Comparison of ENCODE assay signal across 17 cellular contexts in the genomic region with DNA sequence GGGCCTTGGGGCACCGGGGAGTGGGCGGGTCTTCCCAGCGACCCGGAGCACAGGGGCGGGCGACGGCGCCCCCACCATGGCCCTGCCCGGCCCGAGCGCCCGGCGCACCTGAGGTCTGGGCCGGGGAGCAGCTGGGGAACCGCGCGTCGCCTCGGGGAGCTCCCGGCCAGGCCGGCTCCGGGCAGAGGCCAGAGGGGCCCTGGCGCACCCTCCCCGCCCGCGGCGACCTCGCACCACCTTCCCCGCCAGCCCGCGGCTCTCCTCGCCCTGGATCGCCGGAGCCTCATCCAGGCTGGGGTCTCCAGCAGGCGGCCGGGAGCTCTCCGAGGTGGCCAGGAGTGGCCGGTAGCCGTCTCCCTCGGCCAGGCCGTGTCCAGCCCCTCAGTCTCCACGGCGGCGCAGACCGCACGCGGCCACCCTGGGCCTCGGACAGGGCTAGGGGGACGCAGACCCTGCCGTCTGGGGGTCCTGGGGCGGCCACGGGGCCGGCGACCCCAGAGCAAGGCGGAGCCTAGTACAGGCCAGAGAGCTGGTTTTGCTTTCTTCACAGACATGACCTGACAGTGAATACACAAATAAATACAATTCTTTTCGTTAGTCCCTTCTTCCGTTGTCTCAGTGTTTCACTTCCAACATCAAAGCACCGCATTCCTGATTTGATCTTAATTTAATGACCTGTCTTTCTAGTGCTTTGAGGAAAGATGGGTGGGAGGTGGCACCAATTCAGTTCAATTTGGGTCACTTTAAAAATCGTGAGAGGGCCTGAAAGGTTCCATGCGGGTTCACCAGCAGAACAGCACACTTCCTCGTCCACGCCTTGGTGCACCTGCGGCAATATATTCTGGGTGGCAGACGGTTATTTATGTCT.
DNase-seq lines count a peak whose midpoint lies in the region; ATAC-seq and TF ChIP-seq lines count a peak whose summit lies in the region.
"Had no signal": no experiment of that assay in that cellular context is flagged by ENCODE, and none has a peak within 500 bp of the region (broad histone marks: within the 10 kb centered on the region; RNA-seq: fewer than 3 reads in every experiment).

No MANE protein-coding gene starts in this region.

- CTCF ChIA-PET in T-cell (lab: Charles Lee) = no interaction called here

- no peak overlapping the region for H3K27ac ChIP-seq in heart left ventricle
- H3K27ac ChIP-seq in right cardiac atrium (ENCODE audit: low read length) = no peak overlapping the region
- no peak overlapping the region for H3K27ac ChIP-seq in testis
- H3K27ac ChIP-seq: sigmoid colon had no signal

- H3K4me3 ChIP-seq in heart left ventricle = peak overlapping the region in 8 of 12 donors; percentile 8 to 58 (median 38)
- no peak overlapping the region for H3K4me3 ChIP-seq in right cardiac atrium (ENCODE audit: low read length)
- H3K4me3 ChIP-seq in testis = peak overlapping the region in 1 of 2 donors; percentile 41
- H3K4me3 ChIP-seq: mucosa of descending colon had no signal

- ATAC-seq in heart left ventricle = peak in 1 of 4 donors; percentile 20
- no peak for ATAC-seq in right cardiac atrium
- no peak for ATAC-seq in T-cell (replicated peaks in 1 of 4)
- ATAC-seq in left colon = peak; percentile 31
- ATAC-seq in GM21825 (IDR thresholded peaks at IDR 0.05; ENCODE audit: unreplicated experiment) = no peak
- ATAC-seq: mucosa of descending colon had no signal

- TF ChIP-seq CTCF in heart left ventricle (IDR thresholded peaks at IDR 0.05) (no peak), testis (IDR thresholded peaks at IDR 0.05) (no peak)

- intact Hi-C loops in heart left ventricle (cut with DNase I) (no loop called here), right cardiac atrium (cut with DNase I) (no loop called here), left colon (cut with DNase I, micrococcal nuclease) (no loop called here), testis (cut with DNase I; ENCODE audit: low total_unique reads) (no loop called here)

- peak overlapping the region in 1 of 2 donors; percentile 46 for H3K27ac Mint-ChIP-seq in T-cell

- POLR2A ChIA-PET in T-cell (lab: Charles Lee) = interaction anchor here in 1 of 2 donors (0.5 kb wide), 1 partner anchor 138 kb away, joined by 4 read pairs; no protein-coding TSS in a partner anchor

- H3K4me3 Mint-ChIP-seq in T-cell = peak overlapping the region in 2 of 3 donors; percentile 56 to 66

- WGBS in heart left ventricle, 4 donors = 3 to 10% (median 7%) methylated on average over 33 to 64 of the region's 64 CpGs
- WGBS in right cardiac atrium = 4% methylated on average over 64 of the region's 64 CpGs
- 14 to 24% methylated on average over 17 to 43 of the region's 64 CpGs for WGBS in testis, 2 donors

- DNase-seq in heart left ventricle (no peak), right cardiac atrium (no peak), T-cell (no peak), left colon (no peak), testis (peak; percentile 9), NCI-H187 treated with DMSO at 0.1 percent for 48 hours (lab: John Stamatoyannopoulos, UW) (no peak), GOT3 (lab: John Stamatoyannopoulos, UW) (no peak)
- DNase-seq: amniotic stem cell; dermis blood vessel endothelial cell; GDM1; HCEC 1CT; mucosa of descending colon; NCI-H446; stimulated activated naive CD4-positive, alpha-beta T cell treated with Interleukin-2 at 50 U/mL for 16 hours; T-helper 9 cell had no signal

- TF ChIP-seq POLR2A in heart left ventricle (IDR thresholded peaks at IDR 0.05) (no peak), testis (IDR thresholded peaks at IDR 0.05) (no peak)

- H3K4me1 Mint-ChIP-seq in T-cell = peaks cover 9 to 20% (median 19%) of the 10 kb centered on the region in 3 donors

- peaks cover 13 to 33% of the 10 kb centered on the region in 2 donors for H3K27me3 Mint-ChIP-seq in T-cell

- H3K36me3 ChIP-seq in heart left ventricle = no peaks in the 10 kb centered on the region
- H3K36me3 ChIP-seq in testis (ENCODE audit: low read depth, missing control alignments) = no peaks in the 10 kb centered on the region
- H3K36me3 ChIP-seq: sigmoid colon had no signal

- H3K4me1 ChIP-seq in heart left ventricle (peaks cover 0 to 49% (median 16%) of the 10 kb centered on the region in 12 donors), right cardiac atrium (ENCODE audit: control insufficient read depth, insufficient read depth, low read length) (no peaks in the 10 kb centered on the region), testis (peaks cover 3% of the 10 kb centered on the region)

- H3K9me3 Mint-ChIP-seq in T-cell = peaks cover 0 to 3% (median 0%) of the 10 kb centered on the region in 3 donors

- H3K9me3 ChIP-seq in heart left ventricle (no peaks in the 10 kb centered on the region), right cardiac atrium (ENCODE audit: control insufficient read depth, low read length) (no peaks in the 10 kb centered on the region), testis (no peaks in the 10 kb centered on the region)
- H3K9me3 ChIP-seq: mucosa of descending colon, sigmoid colon had no signal

- H3K36me3 Mint-ChIP-seq in T-cell = no peaks in the 10 kb centered on the region

- H3K27me3 ChIP-seq in heart left ventricle = peaks cover 18 to 72% (median 50%) of the 10 kb centered on the region in 9 donors
- no peaks in the 10 kb centered on the region for H3K27me3 ChIP-seq in right cardiac atrium (ENCODE audit: control insufficient read depth, insufficient read depth)
- no peaks in the 10 kb centered on the region for H3K27me3 ChIP-seq in testis
